Comparison of ENCODE assay signal across 8 cellular contexts in genomic region chr4:78661923-78662521, GRCh38.
DNase-seq lines count a peak whose midpoint lies in the region; ATAC-seq and TF ChIP-seq lines count a peak whose summit lies in the region.

No MANE protein-coding gene starts in this region.

- no peaks in the 10 kb centered on the region for H3K79me2 ChIP-seq in SK-N-SH (ENCODE audit: insufficient read depth)
- H3K79me2 ChIP-seq in OCI-LY7 (ENCODE audit: insufficient read depth, low read depth, low read length): no peaks in the 10 kb centered on the region

- H3K9me2 ChIP-seq in SK-N-SH (no peaks in the 10 kb centered on the region), OCI-LY7 (ENCODE audit: insufficient read depth, low read length) (no peaks in the 10 kb centered on the region)

- H3K36me3 Mint-ChIP-seq in activated T-cell treated with anti-CD3 and anti-CD28 coated beads, Interleukin-2, amount 50 U/mL, for 4 hours (ENCODE audit: insufficient read depth): no peaks in the 10 kb centered on the region

- no peak overlapping the region for H2AFZ ChIP-seq in SK-N-SH (ENCODE audit: low read depth)
- peak overlapping the region; percentile 57 for H2AFZ ChIP-seq in OCI-LY7 (ENCODE audit: low read length)

- ATAC-seq in SK-N-SH treated with all-trans-retinoic acid at 6 μM for 48 hours: no peak
- peak; percentile 79 for ATAC-seq in HG02763 (IDR thresholded peaks at IDR 0.05; ENCODE audit: unreplicated experiment)
- ATAC-seq in activated T-cell treated with anti-CD3 and anti-CD28 coated beads, Interleukin-2, amount 50 U/mL, for 4 hours: no peak

- no peaks in the 10 kb centered on the region for H3K36me3 ChIP-seq in SK-N-SH (replicated peaks in 1 of 2; ENCODE audit: control insufficient read depth in 1 of 2, insufficient read depth in 2 of 2, low read length in 1 of 2)
- no peaks in the 10 kb centered on the region for H3K36me3 ChIP-seq in OCI-LY7 (ENCODE audit: insufficient read depth, low read length)
- H3K36me3 ChIP-seq in subcutaneous abdominal adipose tissue (ENCODE audit: control insufficient read depth in 5 of 5, insufficient read depth in 5 of 5, low read length in 5 of 5): no peaks in the 10 kb centered on the region

- H3K4me3 Mint-ChIP-seq in activated T-cell treated with anti-CD3 and anti-CD28 coated beads, Interleukin-2, amount 50 U/mL, for 4 hours: no peak overlapping the region

- POLR2A ChIA-PET in SK-N-SH (lab: Yijun Ruan, JAX) (no interaction called here), OCI-LY7 (lab: Charles Lee) (interaction anchor here (0.6 to 2.9 kb wide), 19 partner anchors 8 to 901 kb away, joined by 3 to 33 read pairs (median 5); partner anchors contain the start of gene BMP2K)

- H3K27me3 Mint-ChIP-seq in activated T-cell treated with anti-CD3 and anti-CD28 coated beads, Interleukin-2, amount 50 U/mL, for 4 hours (ENCODE audit: low read depth): peaks cover 6% of the 10 kb centered on the region

- TF ChIP-seq RAD21 in SK-N-SH (IDR thresholded peaks at IDR 0.05; ENCODE audit: low read length): no peak

- CTCF ChIA-PET in SK-N-SH (lab: Yijun Ruan, JAX): interaction anchor here (0.6 to 2.1 kb wide), 2 partner anchors 17 to 601 kb away, joined by 3 to 10 read pairs; no protein-coding TSS in a partner anchor
- CTCF ChIA-PET in OCI-LY7 (lab: Charles Lee; ENCODE audit: unreplicated experiment): no interaction called here

- H3K27me3 ChIP-seq in SK-N-SH (ENCODE audit: insufficient read depth) (no peaks in the 10 kb centered on the region), subcutaneous abdominal adipose tissue (ENCODE audit: control insufficient read depth in 5 of 5, insufficient read depth in 4 of 5, low read length in 5 of 5) (no peaks in the 10 kb centered on the region)

- no peaks in the 10 kb centered on the region for H4K20me1 ChIP-seq in SK-N-SH (ENCODE audit: insufficient read depth)
- H4K20me1 ChIP-seq in OCI-LY7 (ENCODE audit: insufficient read depth, low read length): no peaks in the 10 kb centered on the region

- H3K27ac ChIP-seq in SK-N-SH (ENCODE audit: low read depth in 2 of 2, low read length in 1 of 2): no peak overlapping the region
- no peak overlapping the region for H3K27ac ChIP-seq in OCI-LY7 (ENCODE audit: low read depth, low read length, poor library complexity, severe bottlenecking)
- peak overlapping the region; percentile 2 for H3K27ac ChIP-seq in subcutaneous abdominal adipose tissue (ENCODE audit: low read depth, low read length)

- intact Hi-C loops in OCI-LY7 (cut with micrococcal nuclease; ENCODE audit: unreplicated experiment): no loop called here

- 0 out of 2 replicates have a peak overlapping the region, but pooled peaks have one; percentile 29 for H3K4me2 ChIP-seq in SK-N-SH
- H3K4me2 ChIP-seq in OCI-LY7 (ENCODE audit: low read length): peak overlapping the region; percentile 22; the same call in 1 of the 2 replicates

- no TSS peak for BruUV-seq in OCI-LY7 (replicated peaks; lab: Mats Ljungman, UMichigan)

- TF ChIP-seq EP300 in SK-N-SH (IDR thresholded peaks at IDR 0.05; ENCODE audit: borderline replicate concordance in 1 of 2, low read depth in 1 of 2, low read length in 1 of 2): no peak

- WGBS in SK-N-SH (ENCODE audit: low lambda C conversion rate): 74% methylated on average over 3 of the region's 3 CpGs

- H3K9me3 ChIP-seq in SK-N-SH (no peaks in the 10 kb centered on the region), OCI-LY7 (ENCODE audit: low read length) (no peaks in the 10 kb centered on the region), subcutaneous abdominal adipose tissue (ENCODE audit: control insufficient read depth in 5 of 5, low read length in 5 of 5) (no peaks in the 10 kb centered on the region)

- DNase-seq in SK-N-SH (no peak), OCI-LY7 (ENCODE audit: low spot score) (peak; percentile 20), fibroblast of villous mesenchyme (ENCODE audit: low read depth) (peak; percentile 84), KG1 (lab: John Stamatoyannopoulos, UW) (no peak)
- no peak for DNase-seq in activated T-cell treated with anti-CD3 and anti-CD28 coated beads, Interleukin-2, amount 50 U/mL, for 4 hours

- H3K4me1 Mint-ChIP-seq in activated T-cell treated with anti-CD3 and anti-CD28 coated beads, Interleukin-2, amount 50 U/mL, for 4 hours (ENCODE audit: low read depth): peaks cover 36% of the 10 kb centered on the region

- H3K9me3 Mint-ChIP-seq in activated T-cell treated with anti-CD3 and anti-CD28 coated beads, Interleukin-2, amount 50 U/mL, for 4 hours: no peaks in the 10 kb centered on the region

- H3K9ac ChIP-seq in SK-N-SH (no peak overlapping the region), subcutaneous abdominal adipose tissue (ENCODE audit: low read length in 5 of 5) (no peak overlapping the region)

- H3K4me1 ChIP-seq in SK-N-SH (ENCODE audit: control insufficient read depth in 1 of 2, insufficient read depth in 2 of 2, low read depth in 1 of 2, low read length in 1 of 2): peaks cover under 1 to 28% of the 10 kb centered on the region in 2 experiments; a peak in 2 of 4 replicates
- H3K4me1 ChIP-seq in OCI-LY7 (ENCODE audit: insufficient read depth, low read length, poor library complexity, severe bottlenecking): peaks cover 36% of the 10 kb centered on the region
- peaks cover 0 to 43% (median 20%) of the 10 kb centered on the region in 5 donors for H3K4me1 ChIP-seq in subcutaneous abdominal adipose tissue (ENCODE audit: control insufficient read depth in 5 of 5, insufficient read depth in 5 of 5, low read length in 5 of 5)

- H3F3A ChIP-seq in SK-N-SH (replicated peaks; ENCODE audit: insufficient read depth): peaks cover 10% of the 10 kb centered on the region

- no peak for TF ChIP-seq CTCF in SK-N-SH (IDR thresholded peaks at IDR 0.05)
- TF ChIP-seq CTCF in OCI-LY7 (conservative IDR thresholded peaks at IDR 0.05; ENCODE audit: low read length): no peak
- no peak for TF ChIP-seq CTCF in fibroblast of villous mesenchyme (IDR thresholded peaks at IDR 0.05; ENCODE audit: insufficient read depth, low read depth, low read length)

- H3K4me3 ChIP-seq in SK-N-SH (ENCODE audit: low read depth in 2 of 2, low read length in 1 of 2) (no peak overlapping the region), OCI-LY7 (ENCODE audit: low read depth, low read length, poor library complexity, severe bottlenecking) (no peak overlapping the region), fibroblast of villous mesenchyme (ENCODE audit: low read depth, low read length) (no peak overlapping the region), subcutaneous abdominal adipose tissue (ENCODE audit: low read depth in 1 of 5, low read length in 5 of 5) (peak overlapping the region in 3 of 5 donors; percentile 36 to 44 (median 42))

TF ChIP-seq in SK-N-SH, 30 proteins besides CTCF, POLR2A, EP300 and RAD21:
- no peak for TF ChIP-seq RFX5 (IDR thresholded peaks at IDR 0.05; ENCODE audit: low read length)
- TF ChIP-seq MEF2A (IDR thresholded peaks at IDR 0.05; ENCODE audit: borderline replicate concordance, low read depth): no peak
- TF ChIP-seq IRF3 (IDR thresholded peaks at IDR 0.05; ENCODE audit: low read depth, low read length): no peak
- TF ChIP-seq NRF1 (IDR thresholded peaks at IDR 0.05; ENCODE audit: low read depth, low read length): no peak
- no peak for TF ChIP-seq TEAD4 (IDR thresholded peaks at IDR 0.05; ENCODE audit: borderline replicate concordance, insufficient read depth)
- no peak for TF ChIP-seq TAF1 (IDR thresholded peaks at IDR 0.05; ENCODE audit: borderline replicate concordance, low read depth, low read length)

TF ChIP-seq in SK-N-SH treated with all-trans-retinoic acid at 6 μM for 48 hours, 23 proteins besides CTCF, POLR2A, EP300 and RAD21:
- no peak for TF ChIP-seq ZC3H10 (CRISPR knock-in tag; IDR thresholded peaks at IDR 0.05)
- TF ChIP-seq ARNTL (CRISPR knock-in tag; IDR thresholded peaks at IDR 0.05; ENCODE audit: borderline replicate concordance, low read depth): no peak
- TF ChIP-seq ZFP3 (CRISPR knock-in tag; IDR thresholded peaks at IDR 0.05): no peak
- TF ChIP-seq TSHZ2 (CRISPR knock-in tag; IDR thresholded peaks at IDR 0.05): no peak
- no peak for TF ChIP-seq ZNF565 (CRISPR knock-in tag; conservative IDR thresholded peaks at IDR 0.05; ENCODE audit: low read depth)
- no peak for TF ChIP-seq ZNF70 (CRISPR knock-in tag; IDR thresholded peaks at IDR 0.05)
TF ChIP-seq in SK-N-SH treated with all-trans-retinoic acid at 6 μM for 48 hours: peak in this region for 0.

Comparison
In these comparisons a context has a peak if more than half of its experiments do, and no peak if none do; other contexts are left out.
1. DNase-seq: peak in OCI-LY7 (single experiment) and fibroblast of villous mesenchyme (single experiment); none in SK-N-SH (single experiment), KG1 (single experiment) and activated T-cell treated with anti-CD3 and anti-CD28 coated beads, Interleukin-2, amount 50 U/mL, for 4 hours (single experiment).
2. H3K4me3 ChIP-seq: peak in subcutaneous abdominal adipose tissue (3 of 5); none in SK-N-SH (0 of 2), OCI-LY7 (single experiment) and fibroblast of villous mesenchyme (single experiment).